16 cellular contexts compared by ENCODE assay signal in genomic region chr12:82968644-82969339, GRCh38.
DNase-seq lines count a peak whose midpoint lies in the region; ATAC-seq and TF ChIP-seq lines count a peak whose summit lies in the region.
"Had no signal": no experiment of that assay in that cellular context is flagged by ENCODE, and none has a peak within 500 bp of the region (broad histone marks: within the 10 kb centered on the region; RNA-seq: fewer than 3 reads in every experiment).

No MANE protein-coding gene starts in this region.

- ATAC-seq in omental fat pad (ENCODE audit: low FRiP score): no peak
- ATAC-seq in effector memory CD8-positive, alpha-beta T cell (replicated peaks): no peak
- ATAC-seq: A549, T-helper 17 cell had no signal

- H3K4me1 Mint-ChIP-seq in glutamatergic neuron (ENCODE audit: low read depth, unreplicated experiment): peaks cover 61% of the 10 kb centered on the region
- no peaks in the 10 kb centered on the region for H3K4me1 Mint-ChIP-seq in effector memory CD8-positive, alpha-beta T cell (ENCODE audit: low read depth in 2 of 2)

- peak overlapping the region; percentile 37 for H3K4me3 Mint-ChIP-seq in glutamatergic neuron (ENCODE audit: unreplicated experiment)
- no peak overlapping the region for H3K4me3 Mint-ChIP-seq in effector memory CD8-positive, alpha-beta T cell
- H3K4me3 Mint-ChIP-seq: CD4-positive, alpha-beta T cell; T-helper 17 cell had no signal

- DNase-seq in SIG-M5 treated with dmso at 0.1 percent for 504 hours (lab: John Stamatoyannopoulos, UW; ENCODE audit: unreplicated experiment) (peak; percentile 63), SIG-M5 (lab: John Stamatoyannopoulos, UW) (no peak), NCI-H1930 (lab: John Stamatoyannopoulos, UW) (peak; percentile 74 to 76), NCI-H82 treated with DMSO at 0.1 percent for 48 hours (lab: John Stamatoyannopoulos, UW; ENCODE audit: unreplicated experiment) (peak; percentile 73), glutamatergic neuron (no peak), omental fat pad (ENCODE audit: low spot score) (no peak), SW 1271 (lab: John Stamatoyannopoulos, UW) (no peak)
- DNase-seq in effector memory CD8-positive, alpha-beta T cell: no peak
- DNase-seq: CD4-positive, alpha-beta T cell; H7; MG63; NCI-H2081 treated with DMSO at 0.1 percent for 48 hours; NCI-H510A treated with DMSO at 0.1 percent for 48 hours; NK-92 treated with Interleukin-12 subunit alpha and Interleukin-12 subunit beta, amount 100 ng/mL, for 24 hours; T-helper 17 cell had no signal

- TF ChIP-seq CTCF in glutamatergic neuron (IDR thresholded peaks at IDR 0.05; ENCODE audit: partially characterized antibody, unreplicated experiment) (no peak), omental fat pad (IDR thresholded peaks at IDR 0.05) (no peak)

- no peaks in the 10 kb centered on the region for H3K36me3 Mint-ChIP-seq in glutamatergic neuron (ENCODE audit: unreplicated experiment)
- H3K36me3 Mint-ChIP-seq in effector memory CD8-positive, alpha-beta T cell (ENCODE audit: insufficient read depth): no peaks in the 10 kb centered on the region

- H3K9me3 Mint-ChIP-seq in glutamatergic neuron (ENCODE audit: unreplicated experiment): peaks cover 1% of the 10 kb centered on the region
- H3K9me3 Mint-ChIP-seq in effector memory CD8-positive, alpha-beta T cell: no peaks in the 10 kb centered on the region
- H3K9me3 Mint-ChIP-seq: CD4-positive, alpha-beta T cell had no signal

- peaks cover 7% of the 10 kb centered on the region for H3K27me3 Mint-ChIP-seq in glutamatergic neuron (ENCODE audit: unreplicated experiment)
- H3K27me3 Mint-ChIP-seq in effector memory CD8-positive, alpha-beta T cell: no peaks in the 10 kb centered on the region
- H3K27me3 Mint-ChIP-seq: CD4-positive, alpha-beta T cell; T-helper 17 cell had no signal

- peak overlapping the region; percentile 91 for H3K27ac Mint-ChIP-seq in glutamatergic neuron (ENCODE audit: unreplicated experiment)
- H3K27ac Mint-ChIP-seq in effector memory CD8-positive, alpha-beta T cell: no peak overlapping the region
- H3K27ac Mint-ChIP-seq: CD4-positive, alpha-beta T cell; T-helper 17 cell had no signal

Comparison
In these comparisons a context has a peak if more than half of its experiments do, and no peak if none do; other contexts are left out.
1. DNase-seq: peak in SIG-M5 treated with dmso at 0.1 percent for 504 hours (single experiment), NCI-H1930 (2 of 2) and NCI-H82 treated with DMSO at 0.1 percent for 48 hours (single experiment); none in SIG-M5 (single experiment), glutamatergic neuron (single experiment), omental fat pad (single experiment), SW 1271 (0 of 2) and effector memory CD8-positive, alpha-beta T cell (0 of 3).